Comparison of ENCODE assay signal across 8 cellular contexts in the genomic region with DNA sequence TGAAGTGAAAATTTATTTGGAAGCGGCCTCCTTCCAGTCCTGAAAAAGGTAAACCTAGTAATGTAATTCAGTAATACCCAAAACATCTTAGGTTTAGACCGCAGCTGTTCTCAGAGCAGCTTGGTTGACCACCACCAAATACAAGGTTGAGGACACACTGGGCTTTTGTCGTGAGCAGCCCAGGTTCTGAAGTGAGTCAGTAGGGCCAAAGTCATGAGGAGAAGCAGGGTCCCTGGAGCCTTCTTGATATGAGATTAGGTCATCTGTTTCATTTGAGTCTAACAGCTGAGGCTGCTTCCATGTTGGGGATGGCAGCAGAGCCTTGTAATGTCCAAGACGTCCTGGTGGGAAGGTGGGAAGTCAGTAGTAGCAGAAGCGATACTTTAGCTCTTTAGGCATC. TPM values are rescaled to one million over a fixed set of nuclear protein-coding genes. Genes with fewer than 3 reads are reported as not detected.
DNase-seq lines count a peak whose midpoint lies in the region; ATAC-seq and TF ChIP-seq lines count a peak whose summit lies in the region.

No MANE protein-coding gene starts in this region.

- peak overlapping the region; percentile 96 for H3K23ac ChIP-seq in IMR-90 (ENCODE audit: low read depth, low read length)

- H2BK120ac ChIP-seq in IMR-90 (ENCODE audit: low read depth, low read length), result no peak overlapping the region

- TF ChIP-seq POLR2A in IMR-90 (IDR thresholded peaks at IDR 0.05; ENCODE audit: low read depth, low read length), result no peak

- dilution Hi-C loops in IMR-90 (cut with HindIII; ENCODE audit: low sequenced_read_pairs, unreplicated experiment) (no loop called here), mammary epithelial cell (cut with HindIII; ENCODE audit: low sequenced_read_pairs) (loop anchor here (5.0 kb wide), 1 partner anchor 36 kb away; no protein-coding TSS in a partner anchor)

- peak overlapping the region; percentile 91 for H3K4me3 ChIP-seq in AG04450 (ENCODE audit: low read depth, low read length)
- peak overlapping the region; percentile 51 for H3K4me3 ChIP-seq in IMR-90 (ENCODE audit: insufficient read depth, low read depth, low read length)
- H3K4me3 ChIP-seq in mammary epithelial cell (replicated peaks in 1 of 3; ENCODE audit: insufficient read depth in 1 of 3, low read depth in 2 of 3, low read length in 3 of 3), result peak overlapping the region; percentile 55 to 94 (median 94)
- peak overlapping the region; percentile 9 for H3K4me3 ChIP-seq in mucosa of stomach (ENCODE audit: low read length)

- H2BK15ac ChIP-seq in IMR-90 (ENCODE audit: low read depth, low read length), result no peak overlapping the region

- H4K8ac ChIP-seq in IMR-90 (ENCODE audit: low read depth in 2 of 2, low read length in 2 of 2), result no peak overlapping the region

- CTCF ChIA-PET in AG04450 (lab: Charles Lee) (no interaction called here), IMR-90 (lab: Yijun Ruan, JAX) (no interaction called here), mammary epithelial cell (lab: Charles Lee; ENCODE audit: low non-redundant PET) (no interaction called here)

- peaks cover 71% of the 10 kb centered on the region for H3K79me2 ChIP-seq in mammary epithelial cell (ENCODE audit: insufficient read depth, low read length)

- H3K14ac ChIP-seq in IMR-90 (replicated peaks; ENCODE audit: low read depth, low read length), result peak overlapping the region; percentile 69

- no peak overlapping the region for H2BK20ac ChIP-seq in IMR-90 (ENCODE audit: low read depth, low read length)

- H3K4me1 ChIP-seq in IMR-90 (ENCODE audit: control insufficient read depth, insufficient read depth, low read length), result peaks cover 31% of the 10 kb centered on the region
- H3K4me1 ChIP-seq in mammary epithelial cell (ENCODE audit: insufficient read depth, low read length), result peaks cover 57% of the 10 kb centered on the region
- H3K4me1 ChIP-seq in mucosa of stomach (ENCODE audit: control insufficient read depth, insufficient read depth, low read length), result peaks cover 55% of the 10 kb centered on the region

- H3K27me3 ChIP-seq in AG04450 (ENCODE audit: control insufficient read depth, insufficient read depth, low read length) (no peaks in the 10 kb centered on the region), IMR-90 (ENCODE audit: control insufficient read depth, insufficient read depth, low read length) (no peaks in the 10 kb centered on the region), mammary epithelial cell (ENCODE audit: insufficient read depth, low read length) (no peaks in the 10 kb centered on the region), mucosa of stomach (ENCODE audit: control insufficient read depth, insufficient read depth, low read length) (no peaks in the 10 kb centered on the region)

- H4K91ac ChIP-seq in IMR-90 (ENCODE audit: insufficient read depth, low read depth, low read length), result peak overlapping the region; percentile 29; the same call in 1 of the 2 replicates

- H4K5ac ChIP-seq in IMR-90 (ENCODE audit: low read depth, low read length), result no peak overlapping the region

- ATAC-seq in IMR-90 (ENCODE audit: low read depth) (no peak), left colon (no peak)

- H3K4me2 ChIP-seq in IMR-90 (ENCODE audit: low read depth, low read length) (peak overlapping the region; percentile 89), mammary epithelial cell (ENCODE audit: insufficient read depth, low read depth, low read length) (peak overlapping the region; percentile 99)

- WGBS in IMR-90 (ENCODE audit: extremely low coverage in 2 of 2, insufficient read length in 1 of 2), 2 experiments, result 70% methylated on average over 2 of the region's 5 CpGs; no CpG with 5 or more reads in 1 of the 2 experiments
- WGBS in mammary epithelial cell (ENCODE audit: low coverage, missing lambda C conversion rate), result 26% methylated on average over 5 of the region's 5 CpGs

- peaks cover 11 to 67% of the 10 kb centered on the region in 2 experiments for H3K79me1 ChIP-seq in IMR-90 (ENCODE audit: low read depth in 1 of 2, low read length in 2 of 2)

- intact Hi-C loops in IMR-90 (cut with micrococcal nuclease), result no loop called here
- intact Hi-C loops in mammary epithelial cell (cut with micrococcal nuclease), result no loop called here
- intact Hi-C loops in left colon (cut with DNase I, micrococcal nuclease), result loop anchor here in 1 of 2 donors (5.0 kb wide), 1 partner anchor 44 kb away; no protein-coding TSS in a partner anchor

- in situ Hi-C loops in IMR-90 (cut with MboI; ENCODE audit: low sequenced_read_pairs) (no loop called here), mammary epithelial cell (cut with MboI; ENCODE audit: low sequenced_read_pairs in 2 of 2) (no loop called here)

- no peaks in the 10 kb centered on the region; the same call in 1 of the 2 replicates for H3K9me3 ChIP-seq in AG04450 (ENCODE audit: control insufficient read depth, insufficient read depth, low read length)
- H3K9me3 ChIP-seq in IMR-90 (ENCODE audit: control insufficient read depth, insufficient read depth, low read length), result no peaks in the 10 kb centered on the region
- no peaks in the 10 kb centered on the region for H3K9me3 ChIP-seq in mammary epithelial cell (replicated peaks; ENCODE audit: insufficient read depth, low read length)
- no peaks in the 10 kb centered on the region for H3K9me3 ChIP-seq in mucosa of stomach (ENCODE audit: control insufficient read depth, low read length)

- no peak overlapping the region for H3K18ac ChIP-seq in IMR-90 (ENCODE audit: low read depth, low read length)

- POLR2A ChIA-PET in AG04450 (lab: Yijun Ruan, JAX) (no interaction called here), IMR-90 (lab: Charles Lee; ENCODE audit: unreplicated experiment) (no interaction called here)

- peak overlapping the region; percentile 12 for H3K27ac ChIP-seq in AG04450 (ENCODE audit: low read depth, low read length)
- peak overlapping the region; percentile 41 for H3K27ac ChIP-seq in IMR-90 (ENCODE audit: insufficient read depth, low read length)
- H3K27ac ChIP-seq in mammary epithelial cell (ENCODE audit: insufficient read depth, low read depth, low read length), result peak overlapping the region; percentile 56

- TF ChIP-seq CTCF in AG04450 (IDR thresholded peaks at IDR 0.05; ENCODE audit: low read depth, low read length) (no peak), IMR-90 (conservative IDR thresholded peaks at IDR 0.05; ENCODE audit: low read depth, low read length) (no peak), mammary epithelial cell (conservative IDR thresholded peaks at IDR 0.05 in 1 of 2, IDR thresholded peaks at IDR 0.05 in 1 of 2; ENCODE audit: extremely low read depth in 1 of 2, insufficient read depth in 1 of 2, low read depth in 1 of 2, low read length in 2 of 2) (no peak)

- no peak overlapping the region for H2BK5ac ChIP-seq in IMR-90 (ENCODE audit: low read depth, low read length, poor library complexity, severe bottlenecking)

- no peak overlapping the region for H3K56ac ChIP-seq in IMR-90 (ENCODE audit: extremely low read depth, insufficient read depth, low read length)

- H3K9me1 ChIP-seq in IMR-90 (ENCODE audit: insufficient read depth, low read length), result peaks cover 40% of the 10 kb centered on the region

- peaks cover 25% of the 10 kb centered on the region for H3K36me3 ChIP-seq in IMR-90 (ENCODE audit: control insufficient read depth, insufficient read depth, low read length)
- peaks cover 2% of the 10 kb centered on the region for H3K36me3 ChIP-seq in mammary epithelial cell (ENCODE audit: insufficient read depth, low read length)
- H3K36me3 ChIP-seq in mucosa of stomach (ENCODE audit: control insufficient read depth, insufficient read depth, low read length), result peaks cover 4% of the 10 kb centered on the region

- BruUV-seq in IMR-90 (replicated peaks; lab: Mats Ljungman, UMichigan), result no TSS peak
- no TSS peak for BruUV-seq in mammary epithelial cell (replicated peaks; lab: Mats Ljungman, UMichigan)

- H3K9ac ChIP-seq in IMR-90 (ENCODE audit: low read depth, low read length) (peak overlapping the region; percentile 92), mammary epithelial cell (ENCODE audit: insufficient read depth, low read length) (peak overlapping the region; percentile 66), mucosa of stomach (ENCODE audit: low read length) (peak overlapping the region; percentile 67)

- H2AFZ ChIP-seq in IMR-90 (replicated peaks; ENCODE audit: low read length, poor library complexity), result no peak overlapping the region
- no peak overlapping the region for H2AFZ ChIP-seq in mammary epithelial cell (ENCODE audit: low read depth, low read length)

- H3K4ac ChIP-seq in IMR-90 (ENCODE audit: low read depth, low read length), result peak overlapping the region; percentile 50; the same call in 1 of the 2 replicates

- TF ChIP-seq RAD21 in IMR-90 (IDR thresholded peaks at IDR 0.05; ENCODE audit: low read length), result no peak

- peak overlapping the region; percentile 80 for H2AK9ac ChIP-seq in IMR-90 (replicated peaks; ENCODE audit: low read depth, low read length, poor library complexity)

- H4K20me1 ChIP-seq in IMR-90 (ENCODE audit: insufficient read depth, low read length) (peaks cover 66% of the 10 kb centered on the region), mammary epithelial cell (ENCODE audit: insufficient read depth, low read length) (no peaks in the 10 kb centered on the region)

- no peak for DNase-seq in AG04450 (ENCODE audit: low read depth, low spot score)
- peak; percentile 43 for DNase-seq in IMR-90
- no peak for DNase-seq in mammary epithelial cell
- DNase-seq in NCI-H1092 treated with DMSO at 0.1 percent for 48 hours (lab: John Stamatoyannopoulos, UW), result no peak
- DNase-seq in COR-L47 (lab: John Stamatoyannopoulos, UW), result no peak
- no peak for DNase-seq in left colon
- DNase-seq in hippocampal formation (lab: John Stamatoyannopoulos, UW), result no peak

- peak overlapping the region; percentile 82 for H2AK5ac ChIP-seq in IMR-90 (ENCODE audit: low read depth, low read length)

TF ChIP-seq in IMR-90, 13 proteins besides CTCF, POLR2A, EP300 and RAD21 (continues in another document):
- no peak for TF ChIP-seq MAFK (IDR thresholded peaks at IDR 0.05; ENCODE audit: low read depth, low read length)

RNA-seq across cellular contexts. Expression of gene ALKBH5, which starts 2.2 kb away (rescaled TPM):
- polyA plus RNA-seq in AG04450 (2011; rRNA removed), result 57.6 and 59.9 TPM in 2 replicates
- polyA minus RNA-seq in AG04450 (2011; rRNA and poly(A)+ RNA removed), result 81.9 and 98.0 TPM in 2 replicates
- 79.6 and 86.1 TPM in 2 replicates for total RNA-seq in IMR-90 (2012; rRNA removed)
- 54.6 and 57.6 TPM in 2 replicates for polyA plus RNA-seq in IMR-90 (2012; rRNA removed)
- polyA plus RNA-seq in IMR-90 (2012; cell fraction: cytosol; rRNA removed), result 48.0 and 70.0 TPM in 2 replicates
- polyA plus RNA-seq in IMR-90 (2012; cell fraction: nucleus; rRNA removed; ENCODE audit: low replicate concordance), result 28.3 and 30.6 TPM in 2 replicates
- total RNA-seq in mammary epithelial cell, result 100 to 1,000 TPM in 1 of 2 donors, 10 to 100 TPM in 1; 87.7 to 118 TPM
- 79.1 TPM for polyA plus RNA-seq in mammary epithelial cell
- polyA minus RNA-seq in mammary epithelial cell, result 150 TPM
- total RNA-seq in left colon, result 10 to 100 TPM; 83.7 to 89.8 TPM

RNA-seq across cellular contexts. Expression of gene LLGL1, which starts 39.6 kb away (rescaled TPM):
- polyA plus RNA-seq in AG04450 (2011; rRNA removed) (27.1 and 41.9 TPM in 2 replicates), IMR-90 (2012; rRNA removed) (52.9 and 57.9 TPM in 2 replicates), mammary epithelial cell (37.6 TPM)
- polyA minus RNA-seq in AG04450 (2011; rRNA and poly(A)+ RNA removed), result 30.5 and 42.3 TPM in 2 replicates
- total RNA-seq in IMR-90 (2012; rRNA removed) (34.2 and 40.1 TPM in 2 replicates), mammary epithelial cell (10 to 100 TPM; 35.2 to 50.0 TPM), left colon (1 to 10 TPM; 7.5 to 8.6 TPM)
- 29.8 and 72.4 TPM in 2 replicates for polyA plus RNA-seq in IMR-90 (2012; cell fraction: cytosol; rRNA removed)
- 53.9 and 145 TPM in 2 replicates for polyA plus RNA-seq in IMR-90 (2012; cell fraction: nucleus; rRNA removed; ENCODE audit: low replicate concordance)
- 20.3 TPM for polyA minus RNA-seq in mammary epithelial cell

Comparison
In these comparisons a context has a peak if more than half of its experiments do, and no peak if none do; other contexts are left out.
1. H3K4me3 ChIP-seq: peak in every context shown above with its lines; median percentile 94 in mammary epithelial cell; 91 in AG04450; 51 in IMR-90; 9 in mucosa of stomach.